12 cellular contexts compared by ENCODE assay signal in genomic region chr19:49761249-49761624, GRCh38. TPM values are rescaled to one million over a fixed set of nuclear protein-coding genes. Genes with fewer than 3 reads are reported as not detected.
A peak's percentile ranks its signal among the peaks of the same experiment; 100 is the strongest.
DNase-seq lines count a peak whose midpoint lies in the region; ATAC-seq and TF ChIP-seq lines count a peak whose summit lies in the region.
"Had no signal": no experiment of that assay in that cellular context is flagged by ENCODE, and none has a peak within 500 bp of the region (broad histone marks: within the 10 kb centered on the region; RNA-seq: fewer than 3 reads in every experiment).

No MANE protein-coding gene starts in this region.

- TF ChIP-seq CTCF in WTC11 (IDR thresholded peaks at IDR 0.05), result no peak
- no peak for TF ChIP-seq CTCF in thyroid gland (IDR thresholded peaks at IDR 0.05)

- no peak for ATAC-seq in activated naive CD8-positive, alpha-beta T cell treated with anti-CD3 and anti-CD28 coated beads, Interleukin-2, amount 50 U/mL, for 24 hours
- no peak for ATAC-seq in WTC11
- no peak for ATAC-seq in HG02884 (IDR thresholded peaks at IDR 0.05; ENCODE audit: unreplicated experiment)
- ATAC-seq: T-helper 17 cell had no signal

- CTCF ChIA-PET in WTC11 (lab: Charles Lee), result no interaction called here

- 67% methylated on average over 1 of the region's 1 CpG; no CpG with 5 or more reads in 1 of the 2 experiments for WGBS in mesodermal cell (ENCODE audit: insufficient coverage in 2 of 2), 2 experiments
- WGBS in thyroid gland, 2 donors, result 69 to 87% methylated on average over 1 of the region's 1 CpG

- peak overlapping the region; percentile 36 for H3K27ac ChIP-seq in mesodermal cell (ENCODE audit: low read depth, low read length, severe bottlenecking)
- H3K27ac ChIP-seq in thyroid gland, result peak overlapping the region; percentile 62 to 68 (median 63)
- H3K27ac ChIP-seq: PC-9 had no signal

- peaks cover 6% of the 10 kb centered on the region for H3K4me1 Mint-ChIP-seq in activated naive CD8-positive, alpha-beta T cell treated with anti-CD3 and anti-CD28 coated beads for 36 hours
- H3K4me1 Mint-ChIP-seq in activated naive CD8-positive, alpha-beta T cell treated with anti-CD3 and anti-CD28 coated beads, Interleukin-2, amount 50 U/mL, for 24 hours, result peaks cover 6% of the 10 kb centered on the region
- H3K4me1 Mint-ChIP-seq in WTC11, result peaks cover 18% of the 10 kb centered on the region

- POLR2A ChIA-PET in WTC11 (lab: Charles Lee), result no interaction called here

- H3K9me3 ChIP-seq in mesodermal cell (ENCODE audit: control insufficient read depth, low read length), result peaks cover 6% of the 10 kb centered on the region
- H3K9me3 ChIP-seq in thyroid gland, result no peaks in the 10 kb centered on the region

- H3K27me3 Mint-ChIP-seq in activated naive CD8-positive, alpha-beta T cell treated with anti-CD3 and anti-CD28 coated beads for 36 hours, result no peaks in the 10 kb centered on the region
- no peaks in the 10 kb centered on the region for H3K27me3 Mint-ChIP-seq in activated naive CD8-positive, alpha-beta T cell treated with anti-CD3 and anti-CD28 coated beads, Interleukin-2, amount 50 U/mL, for 24 hours
- H3K27me3 Mint-ChIP-seq in WTC11 (ENCODE audit: low read depth), result peaks cover 15% of the 10 kb centered on the region
- H3K27me3 Mint-ChIP-seq: T-helper 17 cell had no signal

- H3K4me1 ChIP-seq in mesodermal cell (ENCODE audit: control insufficient read depth, insufficient read depth, low read length, poor library complexity, severe bottlenecking) (peaks cover 24% of the 10 kb centered on the region), thyroid gland (peaks cover 5 to 7% of the 10 kb centered on the region in 2 donors)

- no peaks in the 10 kb centered on the region for H3K9me3 Mint-ChIP-seq in activated naive CD8-positive, alpha-beta T cell treated with anti-CD3 and anti-CD28 coated beads for 36 hours
- no peaks in the 10 kb centered on the region for H3K9me3 Mint-ChIP-seq in activated naive CD8-positive, alpha-beta T cell treated with anti-CD3 and anti-CD28 coated beads, Interleukin-2, amount 50 U/mL, for 24 hours
- peaks cover 2% of the 10 kb centered on the region for H3K9me3 Mint-ChIP-seq in WTC11

- no peaks in the 10 kb centered on the region for H3K27me3 ChIP-seq in thyroid gland

- H3K36me3 ChIP-seq in mesodermal cell (ENCODE audit: control insufficient read depth, insufficient read depth, low read length) (no peaks in the 10 kb centered on the region), thyroid gland (no peaks in the 10 kb centered on the region)

- H3K4me3 ChIP-seq in mesodermal cell (ENCODE audit: extremely low read depth, insufficient read depth, low read length, poor library complexity, severe bottlenecking) (no peak overlapping the region), thyroid gland (replicated peaks in 1 of 3) (no peak overlapping the region)
- H3K4me3 ChIP-seq: PC-9 had no signal

- H3K27ac Mint-ChIP-seq in activated naive CD8-positive, alpha-beta T cell treated with anti-CD3 and anti-CD28 coated beads for 36 hours, result peak overlapping the region; percentile 62
- H3K27ac Mint-ChIP-seq in activated naive CD8-positive, alpha-beta T cell treated with anti-CD3 and anti-CD28 coated beads, Interleukin-2, amount 50 U/mL, for 24 hours, result no peak overlapping the region
- H3K27ac Mint-ChIP-seq in WTC11, result peak overlapping the region; percentile 11; the same call in 1 of the 2 replicates
- H3K27ac Mint-ChIP-seq: T-helper 17 cell had no signal

- intact Hi-C loops in thyroid gland (cut with DNase I), result loop anchor here (5.0 to 10.0 kb wide), 2 partner anchors 41 to 114 kb away; partner anchors contain the start of genes AKT1S1 and TBC1D17

- no peak for DNase-seq in activated naive CD8-positive, alpha-beta T cell treated with anti-CD3 and anti-CD28 coated beads for 36 hours
- DNase-seq in activated naive CD8-positive, alpha-beta T cell treated with anti-CD3 and anti-CD28 coated beads, Interleukin-2, amount 50 U/mL, for 24 hours, result no peak
- DNase-seq in WTC11 (ENCODE audit: low spot score) (no peak), thyroid gland (no peak), NCI-H187 (lab: John Stamatoyannopoulos, UW) (no peak), GF-D8 (lab: John Stamatoyannopoulos, UW) (no peak)
- DNase-seq: foreskin melanocyte, PC-9, T-helper 17 cell had no signal

- no peak for TF ChIP-seq POLR2A in thyroid gland (IDR thresholded peaks at IDR 0.05)

- peak overlapping the region; percentile 38 for H3K4me3 Mint-ChIP-seq in activated naive CD8-positive, alpha-beta T cell treated with anti-CD3 and anti-CD28 coated beads for 36 hours
- H3K4me3 Mint-ChIP-seq in activated naive CD8-positive, alpha-beta T cell treated with anti-CD3 and anti-CD28 coated beads, Interleukin-2, amount 50 U/mL, for 24 hours, result no peak overlapping the region
- no peak overlapping the region for H3K4me3 Mint-ChIP-seq in WTC11
- H3K4me3 Mint-ChIP-seq: T-helper 17 cell had no signal

- H3K36me3 Mint-ChIP-seq in activated naive CD8-positive, alpha-beta T cell treated with anti-CD3 and anti-CD28 coated beads for 36 hours, result no peaks in the 10 kb centered on the region
- no peaks in the 10 kb centered on the region for H3K36me3 Mint-ChIP-seq in activated naive CD8-positive, alpha-beta T cell treated with anti-CD3 and anti-CD28 coated beads, Interleukin-2, amount 50 U/mL, for 24 hours (ENCODE audit: low read depth)
- H3K36me3 Mint-ChIP-seq in WTC11, result no peaks in the 10 kb centered on the region

TF ChIP-seq in WTC11, 78 proteins besides CTCF, POLR2A, EP300 and RAD21 (continues in another document):
- no peak for TF ChIP-seq CREM (CRISPR knock-in tag; IDR thresholded peaks at IDR 0.05)
- TF ChIP-seq NFE2L1 (CRISPR knock-in tag; IDR thresholded peaks at IDR 0.05), result no peak
- TF ChIP-seq ARID4B (CRISPR knock-in tag; IDR thresholded peaks at IDR 0.05; ENCODE audit: borderline replicate concordance), result no peak
- no peak for TF ChIP-seq SP1 (CRISPR knock-in tag; conservative IDR thresholded peaks at IDR 0.05)
- TF ChIP-seq SMAD4 (CRISPR knock-in tag; IDR thresholded peaks at IDR 0.05), result no peak
- no peak for TF ChIP-seq E2F1 (CRISPR knock-in tag; IDR thresholded peaks at IDR 0.05)

RNA-seq across cellular contexts. Expression of gene TSKS, which starts 1.9 kb away (rescaled TPM):
- total RNA-seq in activated naive CD8-positive, alpha-beta T cell treated with anti-CD3 and anti-CD28 coated beads for 36 hours, result under 1 TPM; 0.58 to 0.72 TPM
- total RNA-seq in WTC11 (2021) (0.30 to 0.55 TPM (median 0.48 TPM) in 3 replicates), thyroid gland (under 1 TPM in 2 of 4 donors, not detected in 2; 0.22 to 0.81 TPM)
- polyA plus RNA-seq in mesodermal cell (2013, experiment 1 of 2), result not detected
- polyA plus RNA-seq in mesodermal cell (2013, experiment 2 of 2), result not detected
- total RNA-seq: PC-9 had no signal
- polyA plus RNA-seq: neural cell had no signal

RNA-seq across cellular contexts. Expression of gene AP2A1, which starts 5.6 kb away (rescaled TPM):
- 10 to 100 TPM; 83.0 to 83.2 TPM for total RNA-seq in activated naive CD8-positive, alpha-beta T cell treated with anti-CD3 and anti-CD28 coated beads for 36 hours
- total RNA-seq in WTC11 (2021) (119 to 127 TPM (median 120 TPM) in 3 replicates), thyroid gland (10 to 100 TPM; 48.4 to 77.6 (median 66.9) TPM)
- 104 TPM for polyA plus RNA-seq in mesodermal cell (2013, experiment 1 of 2)
- polyA plus RNA-seq in mesodermal cell (2013, experiment 2 of 2), result 92.7 TPM

RNA-seq across cellular contexts. Expression of gene FUZ, which starts 51.9 kb away (rescaled TPM):
- total RNA-seq in activated naive CD8-positive, alpha-beta T cell treated with anti-CD3 and anti-CD28 coated beads for 36 hours, result 10 to 100 TPM; 28.7 to 30.9 TPM
- 35.1 to 36.3 TPM (median 35.7 TPM) in 3 replicates for total RNA-seq in WTC11 (2021)
- 19.3 TPM for polyA plus RNA-seq in mesodermal cell (2013, experiment 1 of 2)
- polyA plus RNA-seq in mesodermal cell (2013, experiment 2 of 2), result 20.1 TPM
- total RNA-seq in thyroid gland, result 10 to 100 TPM; 20.1 to 40.1 (median 33.3) TPM

RNA-seq across cellular contexts. Expression of gene MED25, which starts 56.9 kb away (rescaled TPM):
- 10 to 100 TPM; 41.6 to 44.8 TPM for total RNA-seq in activated naive CD8-positive, alpha-beta T cell treated with anti-CD3 and anti-CD28 coated beads for 36 hours
- total RNA-seq in WTC11 (2021) (80.2 to 81.2 TPM (median 81.2 TPM) in 3 replicates), thyroid gland (10 to 100 TPM; 42.6 to 50.2 (median 44.9) TPM)
- 73.0 TPM for polyA plus RNA-seq in mesodermal cell (2013, experiment 1 of 2)
- polyA plus RNA-seq in mesodermal cell (2013, experiment 2 of 2), result 63.7 TPM
